In the genomic region with DNA sequence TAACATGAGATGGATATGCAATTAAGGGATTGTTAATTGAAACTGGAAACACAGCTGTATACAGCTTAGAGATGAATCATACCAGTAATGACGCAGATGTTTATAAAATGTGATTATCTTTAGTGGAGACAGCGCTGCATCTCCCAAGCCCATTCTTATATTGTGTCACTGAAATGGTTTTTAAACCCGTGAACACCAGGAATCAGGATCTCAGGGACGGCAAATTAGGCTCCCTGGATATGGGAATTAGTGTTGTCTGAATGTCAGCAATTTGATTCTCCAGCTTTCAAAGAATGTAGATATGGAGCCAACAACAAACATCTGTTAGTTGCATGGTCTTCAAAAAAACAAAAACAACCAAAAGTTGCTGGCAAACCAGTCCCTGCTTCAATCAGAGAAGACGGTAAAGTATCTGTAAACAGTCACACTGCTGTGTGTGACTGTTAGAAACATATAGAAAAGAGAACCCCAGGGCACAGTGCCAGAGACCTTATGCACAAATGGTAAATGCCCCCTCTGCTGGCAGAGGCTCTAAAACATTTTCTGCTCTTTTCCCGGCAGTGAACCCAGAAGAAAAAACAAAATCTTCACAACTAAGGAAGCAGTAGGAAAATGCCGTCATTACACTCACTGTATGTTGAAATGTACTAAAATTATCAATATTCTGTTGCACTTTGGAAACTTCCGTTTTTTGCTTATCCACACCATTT, we compare ENCODE assay signal across 8 cellular contexts.
DNase-seq lines count a peak whose midpoint lies in the region; ATAC-seq and TF ChIP-seq lines count a peak whose summit lies in the region.

No MANE protein-coding gene starts in this region.

- no peaks in the 10 kb centered on the region for H3K9me3 ChIP-seq in breast epithelium

- TF ChIP-seq CTCF in MCF 10A (IDR thresholded peaks at IDR 0.05; ENCODE audit: unreplicated experiment) (peak; percentile 31), breast epithelium (IDR thresholded peaks at IDR 0.05) (no peak)

- H3K4me1 ChIP-seq in breast epithelium = no peaks in the 10 kb centered on the region

- H3K27ac Mint-ChIP-seq in MCF 10A (ENCODE audit: low read depth, unreplicated experiment) = no peak overlapping the region

- DNase-seq in MCF 10A (ENCODE audit: unreplicated experiment) (peak; percentile 71), breast epithelium (ENCODE audit: low spot score in 2 of 2) (no peak), MV-4-11 (lab: John Stamatoyannopoulos, UW) (peak; percentile 53), amniotic epithelial cell (ENCODE audit: low read depth) (peak; percentile 84), iris pigment epithelial cell (ENCODE audit: low read depth) (peak; percentile 60), ureter (ENCODE audit: low spot score) (no peak)

- BruUV-seq in MCF 10A (replicated peaks; lab: Mats Ljungman, UMichigan) = no TSS peak

- no peak overlapping the region for H3K4me3 Mint-ChIP-seq in MCF 10A (ENCODE audit: unreplicated experiment)

- no peak overlapping the region for H3K27ac ChIP-seq in breast epithelium

- no peaks in the 10 kb centered on the region for H3K36me3 Mint-ChIP-seq in MCF 10A (ENCODE audit: insufficient read depth, unreplicated experiment)

- H3K27me3 Mint-ChIP-seq in MCF 10A (ENCODE audit: insufficient read depth, unreplicated experiment) = peaks cover 17% of the 10 kb centered on the region

- ATAC-seq in GM19452 (IDR thresholded peaks at IDR 0.05; ENCODE audit: unreplicated experiment) = no peak
- ATAC-seq in HG03460 (IDR thresholded peaks at IDR 0.05; ENCODE audit: unreplicated experiment) = no peak

- POLR2A ChIA-PET in MCF 10A (lab: Yijun Ruan, JAX) = interaction anchor here (0.6 to 1.5 kb wide), 6 partner anchors 70 to 221 kb away, joined by 3 to 7 read pairs (median 4); no protein-coding TSS in a partner anchor

- H3K4me1 Mint-ChIP-seq in MCF 10A (ENCODE audit: insufficient read depth, unreplicated experiment) = peaks cover 8% of the 10 kb centered on the region

- no peaks in the 10 kb centered on the region for H3K9me3 Mint-ChIP-seq in MCF 10A (ENCODE audit: unreplicated experiment)

- TF ChIP-seq POLR2A in breast epithelium (IDR thresholded peaks at IDR 0.05) = no peak

- H3K4me3 ChIP-seq in breast epithelium = peak overlapping the region in 1 of 3 donors; percentile 23

- no peaks in the 10 kb centered on the region for H3K36me3 ChIP-seq in breast epithelium

- H3K27me3 ChIP-seq in breast epithelium = no peaks in the 10 kb centered on the region

- intact Hi-C loops in MCF 10A (cut with micrococcal nuclease) (loop anchor here (1.0 to 10.0 kb wide), 4 partner anchors 144 to 389 kb away; no protein-coding TSS in a partner anchor), breast epithelium (cut with DNase I; ENCODE audit: low total_unique reads) (no loop called here)

- CTCF ChIA-PET in MCF 10A (lab: Yijun Ruan, JAX) = interaction anchor here (0.7 to 5.7 kb wide), 12 partner anchors 21 to 387 kb away, joined by 3 to 45 read pairs (median 4); no protein-coding TSS in a partner anchor

Comparison
In these comparisons a context has a peak if more than half of its experiments do, and no peak if none do; other contexts are left out.
1. DNase-seq: peak in MCF 10A (single experiment), MV-4-11 (single experiment), amniotic epithelial cell (single experiment) and iris pigment epithelial cell (single experiment); none in breast epithelium (0 of 2) and ureter (single experiment).